ENCODE assay signal across 8 cellular contexts in genomic region chr18:49813321-49814146, GRCh38. TPM values are rescaled to one million over a fixed set of nuclear protein-coding genes. Genes with fewer than 3 reads are reported as not detected.
DNase-seq lines count a peak whose midpoint lies in the region; ATAC-seq and TF ChIP-seq lines count a peak whose summit lies in the region.

Gene ACAA2, minus strand, starts transcription at chr18:49813533. Its CDS starts 49 bp downstream, at chr18:49813484.

- POLR2A ChIA-PET in CD8-positive, alpha-beta memory T cell (lab: Charles Lee), result interaction anchor here (0.7 to 1.1 kb wide), 4 partner anchors 8 to 326 kb away, joined by 3 to 8 read pairs (median 3); no protein-coding TSS in a partner anchor

- H4K8ac ChIP-seq in mesendoderm (ENCODE audit: low read depth, low read length), result peak within 1 kb of the TSS; percentile 78

- H3K27ac ChIP-seq in CD8-positive, alpha-beta memory T cell (ENCODE audit: low read depth, low read length), result peak within 1 kb of the TSS; percentile 90
- H3K27ac ChIP-seq in HL-60 (replicated peaks), result peak within 1 kb of the TSS; percentile 52
- H3K27ac ChIP-seq in mesendoderm (ENCODE audit: low read depth, low read length), result peak within 1 kb of the TSS; percentile 91

- peak within 1 kb of the TSS; percentile 87 for H3K4ac ChIP-seq in mesendoderm (ENCODE audit: low read depth, low read length)

- peak within 1 kb of the TSS; percentile 75 to 99 (median 97) for H3K27ac Mint-ChIP-seq in CD8-positive, alpha-beta memory T cell
- H3K27ac Mint-ChIP-seq in effector memory CD8-positive, alpha-beta T cell, result peak within 1 kb of the TSS; percentile 92 to 96

- peak within 1 kb of the TSS; percentile 95 for H3K9ac ChIP-seq in mesendoderm (ENCODE audit: low read length)

- WGBS in mesendoderm (ENCODE audit: extremely low coverage, insufficient coverage, low lambda C conversion rate), result no CpG with 5 or more reads among the region's 74 CpGs

- H4K5ac ChIP-seq in mesendoderm (ENCODE audit: low read length), result no peak within 1 kb of the TSS

- H3K4me1 Mint-ChIP-seq in CD8-positive, alpha-beta memory T cell, result peaks cover 62 to 79% (median 75%) of the 10 kb centered on the region in 3 donors
- H3K4me1 Mint-ChIP-seq in effector memory CD8-positive, alpha-beta T cell (ENCODE audit: low read depth in 2 of 2), result peaks cover 50 to 63% of the 10 kb centered on the region in 2 donors

- H2AK5ac ChIP-seq in mesendoderm (ENCODE audit: low read length), result no peak within 1 kb of the TSS

- no peaks in the 10 kb centered on the region for H3K36me3 ChIP-seq in CD8-positive, alpha-beta memory T cell (ENCODE audit: insufficient read depth, low read length)
- no peaks in the 10 kb centered on the region for H3K36me3 ChIP-seq in mesendoderm (ENCODE audit: control insufficient read depth, insufficient read depth, low read length)

- peak within 1 kb of the TSS; percentile 69 for H3K4me3 ChIP-seq in CD8-positive, alpha-beta memory T cell (ENCODE audit: low read length)
- H3K4me3 ChIP-seq in HL-60 (replicated peaks; ENCODE audit: insufficient read depth, low read length) (peak within 1 kb of the TSS; percentile 94), mesendoderm (ENCODE audit: low read length) (peak within 1 kb of the TSS; percentile 49)

- peaks cover 44% of the 10 kb centered on the region for H3K4me1 ChIP-seq in CD8-positive, alpha-beta memory T cell (ENCODE audit: insufficient read depth, low read length)
- peaks cover 2% of the 10 kb centered on the region for H3K4me1 ChIP-seq in mesendoderm (ENCODE audit: control insufficient read depth, low read depth, low read length)

- no peak within 1 kb of the TSS for H2BK15ac ChIP-seq in mesendoderm (replicated peaks; ENCODE audit: low read depth)

- peak within 1 kb of the TSS; percentile 88 for H3K56ac ChIP-seq in mesendoderm (ENCODE audit: low read length)

- no peaks in the 10 kb centered on the region for H3K9me3 ChIP-seq in CD8-positive, alpha-beta memory T cell (ENCODE audit: low read length)

- H2BK120ac ChIP-seq in mesendoderm (ENCODE audit: low read depth, low read length), result peak within 1 kb of the TSS; percentile 30

- CTCF ChIA-PET in CD8-positive, alpha-beta memory T cell (lab: Charles Lee), result interaction anchor here (0.6 to 1.2 kb wide), 3 partner anchors 29 to 310 kb away, joined by 4 read pairs; no protein-coding TSS in a partner anchor

- H3K23ac ChIP-seq in mesendoderm (ENCODE audit: low read length), result peak within 1 kb of the TSS; percentile 48

- DNase-seq in CD8-positive, alpha-beta memory T cell, result peak; percentile 69 to 85 (median 76)
- DNase-seq in HL-60 (ENCODE audit: low read depth in 1 of 2, low spot score in 1 of 2), result peak; percentile 68 to 75
- peak; percentile 76 for DNase-seq in NOMO-1 treated with DMSO at 0.1 percent for 48 hours (lab: John Stamatoyannopoulos, UW; ENCODE audit: unreplicated experiment)
- peak; percentile 65 to 67 for DNase-seq in activated CD8-positive, alpha-beta memory T cell treated with anti-CD3 and anti-CD28 coated beads for 4 hours (ENCODE audit: low read depth in 2 of 2)
- peak; percentile 72 to 76 (median 76) for DNase-seq in effector memory CD8-positive, alpha-beta T cell
- DNase-seq in mesendoderm, result peak; percentile 88
- DNase-seq in stimulated activated CD8-positive, alpha-beta memory T cell treated with anti-CD3 and anti-CD28 coated beads, Interleukin-15, amount 100 ng/mL, for 24 hours (ENCODE audit: low read depth), result peak; percentile 76

- H3K27me3 ChIP-seq in CD8-positive, alpha-beta memory T cell (ENCODE audit: insufficient read depth, low read length, poor library complexity, severe bottlenecking), result no peaks in the 10 kb centered on the region
- H3K27me3 ChIP-seq in HL-60 (ENCODE audit: insufficient read depth, poor library complexity, severe bottlenecking) (peaks cover 26% of the 10 kb centered on the region), mesendoderm (ENCODE audit: insufficient read depth, low read length, poor library complexity) (no peaks in the 10 kb centered on the region)

- H3K9me3 Mint-ChIP-seq in CD8-positive, alpha-beta memory T cell, result peaks cover under 1 to 13% (median 3%) of the 10 kb centered on the region in 5 donors
- no peaks in the 10 kb centered on the region for H3K9me3 Mint-ChIP-seq in effector memory CD8-positive, alpha-beta T cell

- peaks cover 7% of the 10 kb centered on the region for H3K79me1 ChIP-seq in mesendoderm (ENCODE audit: low read length)

- H3K79me2 ChIP-seq in mesendoderm (ENCODE audit: control insufficient read depth, insufficient read depth, low read length), result peaks cover 35% of the 10 kb centered on the region

- H3K36me3 Mint-ChIP-seq in CD8-positive, alpha-beta memory T cell, result peaks cover 4 to 17% (median 14%) of the 10 kb centered on the region in 3 donors
- H3K36me3 Mint-ChIP-seq in effector memory CD8-positive, alpha-beta T cell (ENCODE audit: insufficient read depth), result peaks cover 10% of the 10 kb centered on the region

- no peaks in the 10 kb centered on the region for H3K27me3 Mint-ChIP-seq in CD8-positive, alpha-beta memory T cell
- no peaks in the 10 kb centered on the region for H3K27me3 Mint-ChIP-seq in effector memory CD8-positive, alpha-beta T cell

- peak within 1 kb of the TSS; percentile 55 for H3K4me2 ChIP-seq in mesendoderm (ENCODE audit: low read length)

- peak within 1 kb of the TSS; percentile 2 for H2BK5ac ChIP-seq in mesendoderm (ENCODE audit: low read length)

- peak; percentile 84 for ATAC-seq in GM19463 (IDR thresholded peaks at IDR 0.05; ENCODE audit: unreplicated experiment)
- ATAC-seq in effector memory CD8-positive, alpha-beta T cell (replicated peaks), result peak; percentile 88

- H3K18ac ChIP-seq in mesendoderm (ENCODE audit: low read length), result peak within 1 kb of the TSS; percentile 77

- peak within 1 kb of the TSS; percentile 90 to 99 (median 97) for H3K4me3 Mint-ChIP-seq in CD8-positive, alpha-beta memory T cell
- H3K4me3 Mint-ChIP-seq in effector memory CD8-positive, alpha-beta T cell, result peak within 1 kb of the TSS; percentile 91 to 97

- TF ChIP-seq CTCF in HL-60 (IDR thresholded peaks at IDR 0.05; ENCODE audit: insufficient read depth, low read length), result no peak

RNA-seq across cellular contexts. Expression of gene ACAA2, which starts in this region (rescaled TPM):
- 10 to 100 TPM; 72.2 to 72.4 TPM for total RNA-seq in CD8-positive, alpha-beta memory T cell
- polyA plus RNA-seq in CD8-positive, alpha-beta memory T cell, result 100 TPM
- 82.8 TPM for polyA plus RNA-seq in mesendoderm (2013, experiment 1 of 2)
- polyA plus RNA-seq in mesendoderm (2013, experiment 2 of 2), result 80.7 TPM

Comparison
In these comparisons a context has a peak if more than half of its experiments do, and no peak if none do; other contexts are left out.
1. Peak in every context shown above with its lines: DNase-seq, ATAC-seq, H3K4me3 ChIP-seq and H3K27ac ChIP-seq.